ENCODE assay signal across 9 cellular contexts in the genomic region with DNA sequence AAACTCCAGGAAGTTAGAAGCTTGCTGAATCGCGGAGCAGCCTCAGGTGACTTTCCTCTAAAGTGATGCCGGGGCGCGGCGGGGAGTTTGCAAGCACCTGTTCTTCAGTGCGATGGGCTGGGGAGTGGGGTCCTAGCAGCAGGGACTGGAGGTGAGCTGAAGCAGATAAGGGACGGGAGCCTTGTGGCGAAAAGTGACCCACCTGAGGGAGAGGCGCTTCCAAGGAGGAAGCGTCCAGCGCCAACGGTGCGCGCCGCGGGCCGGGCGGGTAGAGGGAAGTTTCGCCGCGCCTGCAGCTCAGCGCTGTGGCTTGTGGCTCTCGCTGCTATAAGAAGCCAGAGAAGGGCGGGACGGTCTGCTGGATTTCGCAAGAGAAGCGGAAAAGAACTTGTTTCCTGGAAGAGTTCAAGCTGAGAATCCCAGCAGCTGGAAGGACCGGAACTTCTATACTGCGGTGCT. TPM values are rescaled to one million over a fixed set of nuclear protein-coding genes. Genes with fewer than 3 reads are reported as not detected.
DNase-seq lines count a peak whose midpoint lies in the region; FAIRE-seq and TF ChIP-seq lines count a peak whose summit lies in the region.
"Had no signal": no experiment of that assay in that cellular context is flagged by ENCODE, and none has a peak within 500 bp of the region (broad histone marks: within the 10 kb centered on the region; RNA-seq: fewer than 3 reads in every experiment).

A gene (minus strand): TSS at position 305 of the 459 bp plus-strand sequence. CDS start 22,625 bp downstream, outside the sequence.

- no peak within 1 kb of the TSS for H3K4me3 ChIP-seq in mammary epithelial cell (replicated peaks in 1 of 3; ENCODE audit: insufficient read depth in 1 of 3, low read depth in 2 of 3, low read length in 3 of 3)
- H3K4me3 ChIP-seq in kidney (ENCODE audit: low read length in 2 of 2): peak within 1 kb of the TSS; percentile 34 to 44
- H3K4me3 ChIP-seq in smooth muscle cell: peak within 1 kb of the TSS; percentile 38

- H2AFZ ChIP-seq in mammary epithelial cell (ENCODE audit: low read depth, low read length) (peak within 1 kb of the TSS; percentile 23), smooth muscle cell (ENCODE audit: low read depth) (peak within 1 kb of the TSS; percentile 59)

- intact Hi-C loops in mammary epithelial cell (cut with micrococcal nuclease) (no loop called here), kidney (cut with DNase I) (no loop called here)

- TF ChIP-seq CTCF in mammary epithelial cell (conservative IDR thresholded peaks at IDR 0.05 in 1 of 2, IDR thresholded peaks at IDR 0.05 in 1 of 2; ENCODE audit: extremely low read depth in 1 of 2, insufficient read depth in 1 of 2, low read depth in 1 of 2, low read length in 2 of 2) (no peak), kidney (IDR thresholded peaks at IDR 0.05; ENCODE audit: borderline replicate concordance, extremely low read depth, insufficient read depth) (no peak), smooth muscle cell (IDR thresholded peaks at IDR 0.05; ENCODE audit: borderline replicate concordance, insufficient read depth, poor library complexity, severe bottlenecking) (no peak), GM10266 (IDR thresholded peaks at IDR 0.05; ENCODE audit: control insufficient read depth, insufficient read depth, low read depth, missing control alignments) (no peak)

- BruUV-seq in mammary epithelial cell (replicated peaks; lab: Mats Ljungman, UMichigan): no TSS peak

- H3K36me3 ChIP-seq in mammary epithelial cell (ENCODE audit: insufficient read depth, low read length) (no peaks in the 10 kb centered on the region), kidney (ENCODE audit: control insufficient read depth in 1 of 2, insufficient read depth in 2 of 2, low read length in 2 of 2) (no peaks in the 10 kb centered on the region), smooth muscle cell (ENCODE audit: low read depth) (no peaks in the 10 kb centered on the region)

- no peaks in the 10 kb centered on the region for H3K79me2 ChIP-seq in mammary epithelial cell (ENCODE audit: insufficient read depth, low read length)
- H3K79me2 ChIP-seq in smooth muscle cell (ENCODE audit: low read depth): no peaks in the 10 kb centered on the region

- no peak within 1 kb of the TSS for H3K9ac ChIP-seq in mammary epithelial cell (ENCODE audit: insufficient read depth, low read length)
- no peak within 1 kb of the TSS for H3K9ac ChIP-seq in kidney (ENCODE audit: low read length in 2 of 2)
- H3K9ac ChIP-seq in smooth muscle cell (ENCODE audit: low read depth): no peak within 1 kb of the TSS

- H3K9me3 ChIP-seq in mammary epithelial cell (replicated peaks; ENCODE audit: insufficient read depth, low read length) (no peaks in the 10 kb centered on the region), kidney (ENCODE audit: control insufficient read depth in 1 of 2, low read length in 2 of 2) (no peaks in the 10 kb centered on the region), smooth muscle cell (replicated peaks; ENCODE audit: low read depth) (no peaks in the 10 kb centered on the region)

- no peak for FAIRE-seq in kidney (lab: Jason Lieb, UNC)
- FAIRE-seq: G401.6 had no signal

- H3F3A ChIP-seq in smooth muscle cell (ENCODE audit: low read depth): no peaks in the 10 kb centered on the region

- dilution Hi-C loops in mammary epithelial cell (cut with HindIII; ENCODE audit: low sequenced_read_pairs): no loop called here

- H3K4me1 ChIP-seq in mammary epithelial cell (ENCODE audit: insufficient read depth, low read length) (peaks cover 4% of the 10 kb centered on the region), kidney (ENCODE audit: control insufficient read depth in 1 of 2, insufficient read depth in 1 of 2, low read depth in 1 of 2, low read length in 2 of 2) (no peaks in the 10 kb centered on the region), smooth muscle cell (ENCODE audit: low read depth) (no peaks in the 10 kb centered on the region)

- DNase-seq in stimulated activated CD4-positive, alpha-beta T cell treated with anti-CD3 and anti-CD28 coated beads, Interleukin-15, amount 100 ng/mL, for 24 hours: peak; percentile 14
- no peak for DNase-seq in stimulated activated CD4-positive, alpha-beta T cell treated with anti-CD3 and anti-CD28 coated beads, Interleukin-4, amount 100 ng/mL, for 24 hours
- peak; percentile 78 for DNase-seq in mammary epithelial cell
- DNase-seq in kidney: peak; percentile 91
- peak; percentile 5 for DNase-seq in smooth muscle cell (lab: John Stamatoyannopoulos, UW; ENCODE audit: unreplicated experiment)
- DNase-seq in NCI-H1694 (lab: John Stamatoyannopoulos, UW): no peak
- DNase-seq in GM10266 (ENCODE audit: extremely low spot score): no peak
- DNase-seq in activated CD8-positive, alpha-beta memory T cell treated with anti-CD3 and anti-CD28 coated beads, Interleukin-2, amount 50 U/mL, for 48 hours: no peak

- WGBS in mammary epithelial cell (ENCODE audit: low coverage, missing lambda C conversion rate): 67% methylated on average over 19 of the region's 30 CpGs
- 4% methylated on average over 28 of the region's 30 CpGs for WGBS in smooth muscle cell (ENCODE audit: low lambda C conversion rate)

- H3K4me2 ChIP-seq in mammary epithelial cell (ENCODE audit: insufficient read depth, low read depth, low read length) (no peak within 1 kb of the TSS), smooth muscle cell (peak within 1 kb of the TSS; percentile 80)

- CTCF ChIA-PET in mammary epithelial cell (lab: Charles Lee; ENCODE audit: low non-redundant PET): no interaction called here

- no peaks in the 10 kb centered on the region for H3K27me3 ChIP-seq in mammary epithelial cell (ENCODE audit: insufficient read depth, low read length)
- peaks cover 20% of the 10 kb centered on the region for H3K27me3 ChIP-seq in smooth muscle cell (ENCODE audit: low read depth)

- H3K27ac ChIP-seq in mammary epithelial cell (ENCODE audit: insufficient read depth, low read depth, low read length): no peak within 1 kb of the TSS
- no peak within 1 kb of the TSS for H3K27ac ChIP-seq in kidney (ENCODE audit: low read depth in 2 of 2, low read length in 2 of 2)
- no peak within 1 kb of the TSS for H3K27ac ChIP-seq in smooth muscle cell (ENCODE audit: low read depth)

- H4K20me1 ChIP-seq in mammary epithelial cell (ENCODE audit: insufficient read depth, low read length) (no peaks in the 10 kb centered on the region), smooth muscle cell (ENCODE audit: low read depth) (no peaks in the 10 kb centered on the region)

- in situ Hi-C loops in mammary epithelial cell (cut with MboI; ENCODE audit: low sequenced_read_pairs in 2 of 2): no loop called here

RNA-seq across cellular contexts. Expression of the gene that starts here (rescaled TPM):
- total RNA-seq in mammary epithelial cell (under 1 TPM; 0.47 to 0.67 TPM), kidney (80.2 TPM), smooth muscle cell (0.18 and 0.54 TPM in 2 replicates)
- polyA plus RNA-seq in mammary epithelial cell (0.01 TPM), kidney (ENCODE audit: insufficient read depth, low read depth, low replicate concordance) (3.4 TPM), smooth muscle cell (0.08 TPM in 1 of 2 replicates, not detected in the other)
- polyA minus RNA-seq in mammary epithelial cell: not detected

Comparison
In these comparisons a context has a peak if more than half of its experiments do, and no peak if none do; other contexts are left out.
1. RNA of the gene that starts here (total RNA-seq): 80.2 TPM in kidney (single experiment); 0.47 to 0.67 TPM in mammary epithelial cell and 0.18 to 0.54 TPM in smooth muscle cell; every median in the first group is over 10 times any median in the second.
2. DNase-seq: peak in stimulated activated CD4-positive, alpha-beta T cell treated with anti-CD3 and anti-CD28 coated beads, Interleukin-15, amount 100 ng/mL, for 24 hours (single experiment) and kidney (single experiment); none in stimulated activated CD4-positive, alpha-beta T cell treated with anti-CD3 and anti-CD28 coated beads, Interleukin-4, amount 100 ng/mL, for 24 hours (single experiment), NCI-H1694 (single experiment), GM10266 (single experiment) and activated CD8-positive, alpha-beta memory T cell treated with anti-CD3 and anti-CD28 coated beads, Interleukin-2, amount 50 U/mL, for 48 hours (single experiment).
3. Peak in DNase-seq in mammary epithelial cell; RNA of the gene not detected or under 1 TPM.
4. Peak in DNase-seq, H3K4me3 ChIP-seq and H3K4me2 ChIP-seq in smooth muscle cell; RNA of the gene not detected or under 1 TPM.
5. H3K4me3 ChIP-seq: peak in kidney (2 of 2); none in mammary epithelial cell (0 of 3).